ENCODE assay signal across 2 cellular contexts in genomic region chr7:48528689-48529088, GRCh38.
TF ChIP-seq lines count a peak whose summit lies in the region.

No MANE protein-coding gene starts in this region.

TF ChIP-seq in GM23338, 12 proteins besides CTCF, POLR2A, EP300 and RAD21 (continued from another document):
- TF ChIP-seq STAT1 (IDR thresholded peaks at IDR 0.05; ENCODE audit: unreplicated experiment) (no peak), CREB1 (CRISPR knock-in tag; IDR thresholded peaks at IDR 0.05; ENCODE audit: low read depth) (no peak), ZNF462 (CRISPR knock-in tag; IDR thresholded peaks at IDR 0.05) (no peak), ZNF114 (CRISPR knock-in tag; IDR thresholded peaks at IDR 0.05) (no peak), NANOG (IDR thresholded peaks at IDR 0.05; ENCODE audit: borderline replicate concordance) (no peak), JUNB (IDR thresholded peaks at IDR 0.05; ENCODE audit: unreplicated experiment) (no peak), EZH2 (IDR thresholded peaks at IDR 0.05; ENCODE audit: low read depth, unreplicated experiment) (no peak), ETS1 (IDR thresholded peaks at IDR 0.05) (no peak), EZH2phosphoT487 (IDR thresholded peaks at IDR 0.05; ENCODE audit: unreplicated experiment) (no peak)
- TF ChIP-seq, protein P1, sequence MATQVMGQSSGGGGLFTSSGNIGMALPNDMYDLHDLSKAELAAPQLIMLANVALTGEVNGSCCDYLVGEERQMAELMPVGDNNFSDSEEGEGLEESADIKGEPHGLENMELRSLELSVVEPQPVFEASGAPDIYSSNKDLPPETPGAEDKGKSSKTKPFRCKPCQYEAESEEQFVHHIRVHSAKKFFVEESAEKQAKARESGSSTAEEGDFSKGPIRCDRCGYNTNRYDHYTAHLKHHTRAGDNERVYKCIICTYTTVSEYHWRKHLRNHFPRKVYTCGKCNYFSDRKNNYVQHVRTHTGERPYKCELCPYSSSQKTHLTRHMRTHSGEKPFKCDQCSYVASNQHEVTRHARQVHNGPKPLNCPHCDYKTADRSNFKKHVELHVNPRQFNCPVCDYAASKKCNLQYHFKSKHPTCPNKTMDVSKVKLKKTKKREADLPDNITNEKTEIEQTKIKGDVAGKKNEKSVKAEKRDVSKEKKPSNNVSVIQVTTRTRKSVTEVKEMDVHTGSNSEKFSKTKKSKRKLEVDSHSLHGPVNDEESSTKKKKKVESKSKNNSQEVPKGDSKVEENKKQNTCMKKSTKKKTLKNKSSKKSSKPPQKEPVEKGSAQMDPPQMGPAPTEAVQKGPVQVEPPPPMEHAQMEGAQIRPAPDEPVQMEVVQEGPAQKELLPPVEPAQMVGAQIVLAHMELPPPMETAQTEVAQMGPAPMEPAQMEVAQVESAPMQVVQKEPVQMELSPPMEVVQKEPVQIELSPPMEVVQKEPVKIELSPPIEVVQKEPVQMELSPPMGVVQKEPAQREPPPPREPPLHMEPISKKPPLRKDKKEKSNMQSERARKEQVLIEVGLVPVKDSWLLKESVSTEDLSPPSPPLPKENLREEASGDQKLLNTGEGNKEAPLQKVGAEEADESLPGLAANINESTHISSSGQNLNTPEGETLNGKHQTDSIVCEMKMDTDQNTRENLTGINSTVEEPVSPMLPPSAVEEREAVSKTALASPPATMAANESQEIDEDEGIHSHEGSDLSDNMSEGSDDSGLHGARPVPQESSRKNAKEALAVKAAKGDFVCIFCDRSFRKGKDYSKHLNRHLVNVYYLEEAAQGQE (IDR thresholded peaks at IDR 0.05; ENCODE audit: unreplicated experiment) = no peak

TF ChIP-seq in HepG2, 621 proteins besides CTCF, POLR2A, EP300 and RAD21 (continued from another document):
- TF ChIP-seq, protein P2, sequence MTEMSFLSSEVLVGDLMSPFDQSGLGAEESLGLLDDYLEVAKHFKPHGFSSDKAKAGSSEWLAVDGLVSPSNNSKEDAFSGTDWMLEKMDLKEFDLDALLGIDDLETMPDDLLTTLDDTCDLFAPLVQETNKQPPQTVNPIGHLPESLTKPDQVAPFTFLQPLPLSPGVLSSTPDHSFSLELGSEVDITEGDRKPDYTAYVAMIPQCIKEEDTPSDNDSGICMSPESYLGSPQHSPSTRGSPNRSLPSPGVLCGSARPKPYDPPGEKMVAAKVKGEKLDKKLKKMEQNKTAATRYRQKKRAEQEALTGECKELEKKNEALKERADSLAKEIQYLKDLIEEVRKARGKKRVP (CRISPR knock-in tag; IDR thresholded peaks at IDR 0.05) = no peak
- TF ChIP-seq HNRNPH1 (optimal IDR thresholded peaks at IDR 0.05; ENCODE audit: low read depth, low read length) (no peak), ZBTB7B (CRISPR knock-in tag; IDR thresholded peaks at IDR 0.05) (no peak), NRL (CRISPR knock-in tag; IDR thresholded peaks at IDR 0.05; ENCODE audit: borderline replicate concordance) (no peak), ZNF644 (CRISPR knock-in tag; IDR thresholded peaks at IDR 0.05; ENCODE audit: low read depth) (no peak), ZNF616 (CRISPR knock-in tag; IDR thresholded peaks at IDR 0.05; ENCODE audit: low read depth) (no peak), SSRP1 (CRISPR knock-in tag; IDR thresholded peaks at IDR 0.05) (no peak), PBX3 (CRISPR knock-in tag; IDR thresholded peaks at IDR 0.05; ENCODE audit: borderline replicate concordance) (no peak), ZMAT3 (CRISPR knock-in tag; conservative IDR thresholded peaks at IDR 0.05) (no peak), DPF2 (CRISPR knock-in tag; IDR thresholded peaks at IDR 0.05; ENCODE audit: borderline replicate concordance, low read depth) (no peak), HMG20B (CRISPR knock-in tag; conservative IDR thresholded peaks at IDR 0.05) (no peak), HOXA7 (CRISPR knock-in tag; IDR thresholded peaks at IDR 0.05) (no peak), ZMYM4 (CRISPR knock-in tag; IDR thresholded peaks at IDR 0.05) (no peak), TEAD3 (CRISPR knock-in tag; optimal IDR thresholded peaks at IDR 0.05; ENCODE audit: borderline replicate concordance) (no peak)
